ENCODE assay signal across 9 cellular contexts in the genomic region with DNA sequence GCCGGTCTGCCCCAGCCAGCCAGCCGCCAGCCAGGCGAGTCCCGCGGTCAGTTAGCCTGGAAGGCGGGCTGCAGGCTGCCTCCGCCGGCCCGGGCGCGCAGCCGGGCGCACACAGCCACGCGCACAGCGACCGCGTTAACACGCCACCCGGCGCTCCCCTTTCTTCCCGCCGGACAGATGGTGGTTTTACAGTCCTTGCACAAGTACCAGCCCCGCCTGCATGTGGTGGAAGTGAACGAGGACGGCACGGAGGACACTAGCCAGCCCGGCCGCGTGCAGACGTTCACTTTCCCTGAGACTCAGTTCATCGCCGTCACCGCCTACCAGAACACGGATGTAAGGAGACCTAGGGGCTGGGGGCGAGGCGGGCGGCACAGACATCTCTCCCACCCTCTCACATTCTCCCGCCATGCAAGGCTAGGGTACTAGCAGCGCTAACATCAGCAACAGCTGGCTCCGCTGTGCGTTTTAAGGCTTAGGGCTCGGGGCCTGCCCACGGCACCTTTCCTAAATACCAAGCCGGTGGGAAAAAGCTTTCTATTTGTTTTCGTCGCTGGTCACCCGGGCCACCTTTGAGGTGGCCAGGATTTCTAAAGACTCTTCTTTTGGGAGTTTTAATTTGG. TPM values are rescaled to one million over a fixed set of nuclear protein-coding genes. Genes with fewer than 3 reads are reported as not detected.
DNase-seq lines count a peak whose midpoint lies in the region; ATAC-seq and TF ChIP-seq lines count a peak whose summit lies in the region.
"Had no signal": no experiment of that assay in that cellular context is flagged by ENCODE, and none has a peak within 500 bp of the region (broad histone marks: within the 10 kb centered on the region; RNA-seq: fewer than 3 reads in every experiment).

No MANE protein-coding gene starts in this region.

- TF ChIP-seq CTCF in GM12864 (IDR thresholded peaks at IDR 0.05; ENCODE audit: low read depth, low read length, missing control alignments) (no peak), activated B cell treated with CpG ODN at 0.5 μM for 24 hours (IDR thresholded peaks at IDR 0.05) (no peak)

- H3K9me3 ChIP-seq in iPS-20b (ENCODE audit: insufficient read depth, low read depth, low read length): peaks cover 8% of the 10 kb centered on the region; the same call in 1 of the 2 replicates

- intact Hi-C loops in activated B cell treated with CpG ODN at 0.5 μM for 24 hours (cut with micrococcal nuclease): loop anchor here (5.0 kb wide), 1 partner anchor 172 kb away; no protein-coding TSS in a partner anchor

- no peak overlapping the region for H3K9ac ChIP-seq in iPS-20b (ENCODE audit: low read depth, low read length)

- H3K27ac ChIP-seq in iPS-20b (ENCODE audit: low read length): no peak overlapping the region

- H3K27me3 Mint-ChIP-seq in activated B cell treated with CpG ODN at 0.5 μM for 24 hours: peaks cover 78% of the 10 kb centered on the region

- CTCF ChIA-PET in activated B cell treated with CpG ODN at 0.5 μM for 24 hours (lab: Charles Lee): no interaction called here

- H3K36me3 Mint-ChIP-seq in activated B cell treated with CpG ODN at 0.5 μM for 24 hours (ENCODE audit: low read depth): no peaks in the 10 kb centered on the region

- H3K4me3 ChIP-seq in GM12864 (ENCODE audit: low read depth, low read length): peak overlapping the region; percentile 9; the same call in 1 of the 2 replicates
- peak overlapping the region; percentile 46; the same call in 1 of the 2 replicates for H3K4me3 ChIP-seq in iPS-20b (ENCODE audit: low read length)

- H3K4me1 ChIP-seq in iPS-20b (ENCODE audit: insufficient read depth, low read length): peaks cover 4% of the 10 kb centered on the region; the same call in 1 of the 2 replicates

- no peaks in the 10 kb centered on the region for H3K36me3 ChIP-seq in iPS-20b (ENCODE audit: insufficient read depth, low read depth, low read length)

- H3K27me3 ChIP-seq in iPS-20b (ENCODE audit: insufficient read depth, low read length): peaks cover 100% of the 10 kb centered on the region

- peak; percentile 31 for DNase-seq in AG08395 (ENCODE audit: low spot score)
- no peak for DNase-seq in GM12864 (ENCODE audit: low read depth)
- no peak for DNase-seq in activated B cell treated with CpG ODN at 0.5 μM for 24 hours
- no peak for DNase-seq in NCI-H146 (lab: John Stamatoyannopoulos, UW)
- no peak for DNase-seq in cerebellar cortex (ENCODE audit: low spot score)
- no peak for DNase-seq in stimulated activated CD4-positive, alpha-beta T cell treated with anti-CD3 and anti-CD28 coated beads, Interleukin-12 subunit alpha, Interleukin-12 subunit beta, amount 100 ng/mL, for 4 hours

- H3K9me3 Mint-ChIP-seq in activated B cell treated with CpG ODN at 0.5 μM for 24 hours: no peaks in the 10 kb centered on the region
- H3K9me3 Mint-ChIP-seq: activated naive CD4-positive, alpha-beta T cell treated with anti-CD3 and anti-CD28 coated beads, Interleukin-2, amount 50 U/mL, for 72 hours had no signal

- peaks cover 56% of the 10 kb centered on the region for H3K4me1 Mint-ChIP-seq in activated B cell treated with CpG ODN at 0.5 μM for 24 hours

- peak overlapping the region; percentile 11 for H3K27ac Mint-ChIP-seq in activated B cell treated with CpG ODN at 0.5 μM for 24 hours
- H3K27ac Mint-ChIP-seq: activated naive CD4-positive, alpha-beta T cell treated with anti-CD3 and anti-CD28 coated beads, Interleukin-2, amount 50 U/mL, for 72 hours had no signal

- POLR2A ChIA-PET in activated B cell treated with CpG ODN at 0.5 μM for 24 hours (lab: Charles Lee): no interaction called here

- peak overlapping the region; percentile 56 for H3K4me3 Mint-ChIP-seq in activated B cell treated with CpG ODN at 0.5 μM for 24 hours

- ATAC-seq in activated B cell treated with CpG ODN at 0.5 μM for 24 hours (ENCODE audit: low read depth): no peak
- ATAC-seq in HG02852 (IDR thresholded peaks at IDR 0.05; ENCODE audit: unreplicated experiment): no peak

RNA-seq across cellular contexts. Expression of a gene that starts 2.7 kb away (rescaled TPM):
- total RNA-seq in activated B cell treated with CpG ODN at 0.5 μM for 24 hours: 0.02 and 0.07 TPM in 2 replicates
